8 cellular contexts compared by ENCODE assay signal in genomic region chr2:133171396-133172004, GRCh38.
A peak's percentile ranks its signal among the peaks of the same experiment; 100 is the strongest.
DNase-seq lines count a peak whose midpoint lies in the region; ATAC-seq and TF ChIP-seq lines count a peak whose summit lies in the region.

No MANE protein-coding gene starts in this region.

- peaks cover 0 to 10% (median 2%) of the 10 kb centered on the region in 7 donors for H3K9me3 Mint-ChIP-seq in naive B cell

- peak; percentile 46 for TF ChIP-seq CTCF in GM10248 (IDR thresholded peaks at IDR 0.05; ENCODE audit: control extremely low read depth, extremely low read depth, low read depth, missing control alignments)

- H3K27ac Mint-ChIP-seq in naive B cell = no peak overlapping the region

- POLR2A ChIA-PET in GM10248 (lab: Yijun Ruan, JAX) = no interaction called here

- ATAC-seq in naive B cell (ENCODE audit: low read depth in 2 of 2) (no peak), HG02840 (IDR thresholded peaks at IDR 0.05; ENCODE audit: low FRiP score, unreplicated experiment) (no peak), GM21619 (IDR thresholded peaks at IDR 0.05; ENCODE audit: unreplicated experiment) (no peak)

- DNase-seq in GM10248 (ENCODE audit: extremely low spot score) = peak; percentile 22
- peak; percentile 3 for DNase-seq in HuH-7 (ENCODE audit: low spot score)
- DNase-seq in NOMO-1 treated with DMSO at 0.1 percent for 48 hours (lab: John Stamatoyannopoulos, UW; ENCODE audit: unreplicated experiment) = peak; percentile 51
- DNase-seq in ecto neural progenitor cell (ENCODE audit: low spot score) = peak; percentile 45
- DNase-seq in naive B cell = peak; percentile 3
- DNase-seq in islet precursor cell = no peak

- CTCF ChIA-PET in GM10248 (lab: Yijun Ruan, JAX) = interaction anchor here (0.7 to 5.2 kb wide), 4 partner anchors 10 to 624 kb away, joined by 3 to 32 read pairs (median 4); no protein-coding TSS in a partner anchor

- no peak overlapping the region for H3K4me3 Mint-ChIP-seq in naive B cell

- no peaks in the 10 kb centered on the region for H3K36me3 Mint-ChIP-seq in naive B cell

- no peaks in the 10 kb centered on the region for H3K4me1 Mint-ChIP-seq in naive B cell

- H3K27me3 Mint-ChIP-seq in naive B cell = peaks cover 9 to 20% (median 16%) of the 10 kb centered on the region in 3 donors
